22 cellular contexts compared by ENCODE assay signal in genomic region chr10:133216776-133217175, GRCh38. TPM values are rescaled to one million over a fixed set of nuclear protein-coding genes. Genes with fewer than 3 reads are reported as not detected.
A peak's percentile ranks its signal among the peaks of the same experiment; 100 is the strongest.
DNase-seq lines count a peak whose midpoint lies in the region; ATAC-seq, FAIRE-seq and TF ChIP-seq lines count a peak whose summit lies in the region.
"Had no signal": no experiment of that assay in that cellular context is flagged by ENCODE, and none has a peak within 500 bp of the region (broad histone marks: within the 10 kb centered on the region; RNA-seq: fewer than 3 reads in every experiment).

No MANE protein-coding gene starts in this region.

- ATAC-seq in heart left ventricle: no peak
- ATAC-seq in left cardiac atrium: no peak
- peak; percentile 37; the same call in 2 of the 3 replicates for ATAC-seq in K562
- ATAC-seq in left lung: peak; percentile 44
- ATAC-seq: HCT116 had no signal

- no peak overlapping the region for H3K4me3 ChIP-seq in heart left ventricle
- no peak overlapping the region for H3K4me3 ChIP-seq in K562
- H3K4me3 ChIP-seq in left lung: no peak overlapping the region

- TF ChIP-seq CTCF in heart left ventricle (IDR thresholded peaks at IDR 0.05) (no peak), K562 (IDR thresholded peaks at IDR 0.05 in 2 of 3, conservative IDR thresholded peaks at IDR 0.05 in 1 of 3; ENCODE audit: insufficient read depth in 2 of 3, low read depth in 1 of 3, low read length in 3 of 3) (no peak), left lung (IDR thresholded peaks at IDR 0.05) (no peak)

- no peak overlapping the region for H3K9ac ChIP-seq in K562 (ENCODE audit: insufficient read depth in 1 of 2, low read depth in 2 of 2, low read length in 2 of 2)

- H3K27me3 ChIP-seq in heart left ventricle (peaks cover 0 to 41% (median 19%) of the 10 kb centered on the region in 9 donors), K562 (ENCODE audit: control insufficient read depth in 2 of 2, insufficient read depth in 2 of 2, low read length in 2 of 2) (peaks cover 5 to 54% of the 10 kb centered on the region in 2 experiments), left lung (peaks cover 0 to 67% of the 10 kb centered on the region in 2 donors)

- TF ChIP-seq POLR2A in heart left ventricle (IDR thresholded peaks at IDR 0.05) (no peak), K562 (conservative IDR thresholded peaks at IDR 0.05) (no peak)

- in situ Hi-C loops in K562 (cut with MboI): no loop called here

- CTCF ChIA-PET in K562 (lab: Yijun Ruan, JAX; ENCODE audit: low intra/inter-chr PET ratio): no interaction called here

- no peaks in the 10 kb centered on the region for H3K9me1 ChIP-seq in K562 (ENCODE audit: control insufficient read depth, insufficient read depth, low read length)

- 80 to 84% (median 83%) methylated on average over 26 of the region's 26 CpGs for WGBS in heart left ventricle, 4 donors
- WGBS in K562 (ENCODE audit: insufficient coverage, low coverage, missing lambda C conversion rate): 25% methylated on average over 8 of the region's 26 CpGs

- no TSS peak for BruUV-seq in K562 (replicated peaks; lab: Mats Ljungman, UMichigan)

- TF ChIP-seq RAD21 in K562 (CRISPR knock-in tag; conservative IDR thresholded peaks at IDR 0.05 in 1 of 2, IDR thresholded peaks at IDR 0.05 in 1 of 2): no peak

- H2AFZ ChIP-seq in K562 (ENCODE audit: low read depth, low read length): peak overlapping the region; percentile 51; the same call in 1 of the 2 replicates

- H4K20me1 ChIP-seq in K562 (replicated peaks; ENCODE audit: control insufficient read depth, insufficient read depth, low read length): no peaks in the 10 kb centered on the region

- no peak overlapping the region for H3K4me2 ChIP-seq in K562 (ENCODE audit: insufficient read depth, low read length)

- TF ChIP-seq EP300 in K562 (IDR thresholded peaks at IDR 0.05; ENCODE audit: low read length): no peak

- POLR2A ChIA-PET in K562 (lab: Yijun Ruan, JAX): interaction anchor here (1.0 to 1.3 kb wide), 2 partner anchors 15 to 62 kb away, joined by 3 to 4 read pairs; no protein-coding TSS in a partner anchor

- peaks cover 0 to 4% (median 0%) of the 10 kb centered on the region in 12 donors for H3K9me3 ChIP-seq in heart left ventricle
- no peaks in the 10 kb centered on the region for H3K9me3 ChIP-seq in K562 (replicated peaks; ENCODE audit: control insufficient read depth, insufficient read depth, low read depth, low read length)
- no peaks in the 10 kb centered on the region for H3K9me3 ChIP-seq in left lung
- H3K9me3 ChIP-seq: Caco-2 had no signal

- H3K36me3 ChIP-seq in heart left ventricle: no peaks in the 10 kb centered on the region
- no peaks in the 10 kb centered on the region for H3K36me3 ChIP-seq in K562 (ENCODE audit: control insufficient read depth, insufficient read depth, low read length)
- no peaks in the 10 kb centered on the region for H3K36me3 ChIP-seq in left lung

- DNase-seq in heart left ventricle: peak in 3 of 5 donors; percentile 16 to 26 (median 17)
- no peak for DNase-seq in left cardiac atrium
- no peak for DNase-seq in K562 (ENCODE audit: extremely low read depth in 1 of 4, low spot score in 3 of 4)
- DNase-seq in left lung: peak in 1 of 2 donors; percentile 76
- no peak for DNase-seq in NCI-H187 (lab: John Stamatoyannopoulos, UW)
- DNase-seq in SIG-M5 treated with dmso at 0.1 percent for 504 hours (lab: John Stamatoyannopoulos, UW; ENCODE audit: unreplicated experiment): no peak
- DNase-seq: AML-193, Caco-2, GOT3, H7, HFFc6 had no signal

- intact Hi-C loops in heart left ventricle (cut with DNase I): no loop called here
- intact Hi-C loops in left cardiac atrium (cut with DNase I): no loop called here
- intact Hi-C loops in K562 (cut with micrococcal nuclease): no loop called here
- intact Hi-C loops in left lung (cut with DNase I): no loop called here

- no peak for FAIRE-seq in K562 (lab: Jason Lieb, UNC)
- FAIRE-seq: A204.1, D721Med, G401.6, GM12891, GM19239 had no signal

- no peaks in the 10 kb centered on the region for H3K79me2 ChIP-seq in K562 (ENCODE audit: control insufficient read depth, insufficient read depth, low read length)

- no peak overlapping the region for H3K27ac ChIP-seq in heart left ventricle
- no peak overlapping the region for H3K27ac ChIP-seq in K562 (ENCODE audit: extremely low read depth, low read depth, low read length)
- H3K27ac ChIP-seq in left lung: no peak overlapping the region
- H3K27ac ChIP-seq: C4-2B, HL-60 had no signal

- H3K4me1 ChIP-seq in heart left ventricle (no peaks in the 10 kb centered on the region), K562 (replicated peaks in 1 of 2; ENCODE audit: control insufficient read depth in 2 of 2, insufficient read depth in 2 of 2, low read length in 2 of 2) (peaks cover 0 to 55% of the 10 kb centered on the region in 2 experiments; a peak in 2 of 5 replicates), left lung (no peaks in the 10 kb centered on the region)
- H3K4me1 ChIP-seq: Caco-2 had no signal

RNA-seq across cellular contexts. Expression of gene UTF1, which starts 13.2 kb away (rescaled TPM):
- total RNA-seq in heart left ventricle (not detected), left cardiac atrium (not detected), K562 (2014; rRNA removed) (not detected in 2 replicates), K562 (2014; rRNA removed; fragmentation: Illumina TruSeq; extraction: Trizol) (not detected in 2 replicates), K562 (2015; rRNA removed; fragmentation: Illumina TruSeq; extraction: Trizol) (not detected in 2 replicates), K562 (2021) (0.16 and 0.35 TPM in 2 replicates), left lung (not detected)
- polyA plus RNA-seq in heart left ventricle (not detected), K562 (2011; rRNA removed) (not detected in 2 replicates), K562 (2014; fragmentation: Illumina TruSeq; extraction: Trizol) (not detected in 2 replicates), K562 (2014; fragmentation: Nextera tagmentation; extraction: Ambion mirVana) (not detected), K562 (2014; rRNA removed) (0.46 TPM in 1 of 2 replicates, not detected in the other)
- not detected in 2 replicates for total RNA-seq in K562 (2011; cell fraction: chromatin; rRNA removed; ENCODE audit: low replicate concordance)
- not detected in 2 replicates for total RNA-seq in K562 (2011; cell fraction: nucleolus; rRNA removed)
- not detected in 2 replicates for total RNA-seq in K562 (2011; cell fraction: nucleoplasm; rRNA removed)
- 0.12 TPM in 1 of 2 replicates, not detected in the other for polyA plus RNA-seq in K562 (2011; cell fraction: cytosol; rRNA removed)
- polyA plus RNA-seq in K562 (2011; cell fraction: nucleus; rRNA removed): 0.14 TPM in 1 of 2 replicates, not detected in the other
- 0.09 and 0.28 TPM in 2 replicates for polyA plus RNA-seq in K562 (2012)
- not detected in 2 replicates for polyA minus RNA-seq in K562 (2011; rRNA and poly(A)+ RNA removed)
- not detected in 2 replicates for polyA minus RNA-seq in K562 (2011; cell fraction: cytosol; rRNA and poly(A)+ RNA removed)
- polyA minus RNA-seq in K562 (2011; cell fraction: nucleus; rRNA and poly(A)+ RNA removed): not detected in 2 replicates
- total RNA-seq: Caco-2; CD4-positive, alpha-beta T cell; HFFc6; HT1080 had no signal
- polyA plus RNA-seq: BJ had no signal

RNA-seq across cellular contexts. Expression of gene VENTX, which starts 20.9 kb away (rescaled TPM):
- 1 to 10 TPM in 1 of 9 donors, under 1 TPM in 8; 0.29 to 2.3 (median 0.56) TPM for total RNA-seq in heart left ventricle
- polyA plus RNA-seq in heart left ventricle: under 1 TPM; 0.58 to 0.99 TPM
- 1 to 10 TPM; 1.3 TPM for total RNA-seq in left cardiac atrium
- total RNA-seq in K562 (2011; cell fraction: chromatin; rRNA removed; ENCODE audit: low replicate concordance): 1.8 and 3.5 TPM in 2 replicates
- total RNA-seq in K562 (2011; cell fraction: nucleolus; rRNA removed): 2.1 and 2.7 TPM in 2 replicates
- 1.6 and 1.7 TPM in 2 replicates for total RNA-seq in K562 (2011; cell fraction: nucleoplasm; rRNA removed)
- total RNA-seq in K562 (2014; rRNA removed): 0.45 and 0.49 TPM in 2 replicates
- 0.16 and 0.18 TPM in 2 replicates for total RNA-seq in K562 (2014; rRNA removed; fragmentation: Illumina TruSeq; extraction: Trizol)
- total RNA-seq in K562 (2015; rRNA removed; fragmentation: Illumina TruSeq; extraction: Trizol): 0.07 and 0.23 TPM in 2 replicates
- total RNA-seq in K562 (2021): 0.55 and 0.69 TPM in 2 replicates
- polyA plus RNA-seq in K562 (2011; rRNA removed): 0.03 and 0.21 TPM in 2 replicates
- polyA plus RNA-seq in K562 (2011; cell fraction: cytosol; rRNA removed): 0.07 and 0.60 TPM in 2 replicates
- 0.17 and 2.0 TPM in 2 replicates for polyA plus RNA-seq in K562 (2011; cell fraction: nucleus; rRNA removed)
- 0.48 and 1.4 TPM in 2 replicates for polyA plus RNA-seq in K562 (2012)
- polyA plus RNA-seq in K562 (2014; fragmentation: Illumina TruSeq; extraction: Trizol): 0.19 and 0.29 TPM in 2 replicates
- under 1 TPM in 1 of 2 experiments, not detected in 1; 0.07 TPM for polyA plus RNA-seq in K562 (2014; fragmentation: Nextera tagmentation; extraction: Ambion mirVana)
- polyA plus RNA-seq in K562 (2014; rRNA removed): 0.36 and 0.70 TPM in 2 replicates
- polyA minus RNA-seq in K562 (2011; rRNA and poly(A)+ RNA removed): not detected in 2 replicates
- not detected in 2 replicates for polyA minus RNA-seq in K562 (2011; cell fraction: cytosol; rRNA and poly(A)+ RNA removed)
- 0.11 and 0.27 TPM in 2 replicates for polyA minus RNA-seq in K562 (2011; cell fraction: nucleus; rRNA and poly(A)+ RNA removed)
- total RNA-seq in left lung: 1 to 10 TPM; 1.3 to 4.1 TPM
- total RNA-seq: Caco-2, HFFc6 had no signal
- polyA plus RNA-seq: BJ had no signal

RNA-seq across cellular contexts. Expression of gene KNDC1, which starts 56.8 kb away (rescaled TPM):
- 1 to 10 TPM in 1 of 9 donors, under 1 TPM in 6, not detected in 2; 0.05 to 2.9 (median 0.13) TPM for total RNA-seq in heart left ventricle
- polyA plus RNA-seq in heart left ventricle: under 1 TPM in 1 of 2 donors, not detected in 1; 0.04 TPM
- under 1 TPM; 0.34 to 0.50 TPM for total RNA-seq in left cardiac atrium
- 0.86 TPM in 1 of 2 replicates, not detected in the other for total RNA-seq in K562 (2011; cell fraction: chromatin; rRNA removed; ENCODE audit: low replicate concordance)
- 1.5 and 1.8 TPM in 2 replicates for total RNA-seq in K562 (2011; cell fraction: nucleolus; rRNA removed)
- total RNA-seq in K562 (2011; cell fraction: nucleoplasm; rRNA removed): 2.1 TPM in 1 of 2 replicates, not detected in the other
- total RNA-seq in K562 (2014; rRNA removed): under 0.01 TPM in 1 of 2 replicates, not detected in the other
- not detected in 2 replicates for total RNA-seq in K562 (2014; rRNA removed; fragmentation: Illumina TruSeq; extraction: Trizol)
- total RNA-seq in K562 (2015; rRNA removed; fragmentation: Illumina TruSeq; extraction: Trizol): not detected in 2 replicates
- 0.11 TPM in 1 of 2 replicates, not detected in the other for total RNA-seq in K562 (2021)
- 0.20 and 0.26 TPM in 2 replicates for polyA plus RNA-seq in K562 (2011; rRNA removed)
- 0.04 and 0.18 TPM in 2 replicates for polyA plus RNA-seq in K562 (2011; cell fraction: cytosol; rRNA removed)
- 0.52 and 2.3 TPM in 2 replicates for polyA plus RNA-seq in K562 (2011; cell fraction: nucleus; rRNA removed)
- polyA plus RNA-seq in K562 (2012): 0.07 and 1.1 TPM in 2 replicates
- not detected in 2 replicates for polyA plus RNA-seq in K562 (2014; fragmentation: Illumina TruSeq; extraction: Trizol)
- polyA plus RNA-seq in K562 (2014; fragmentation: Nextera tagmentation; extraction: Ambion mirVana): not detected
- 0.07 TPM in 1 of 2 replicates, not detected in the other for polyA plus RNA-seq in K562 (2014; rRNA removed)
- not detected in 2 replicates for polyA minus RNA-seq in K562 (2011; rRNA and poly(A)+ RNA removed)
- polyA minus RNA-seq in K562 (2011; cell fraction: cytosol; rRNA and poly(A)+ RNA removed): not detected in 2 replicates
- 0.11 and 0.27 TPM in 2 replicates for polyA minus RNA-seq in K562 (2011; cell fraction: nucleus; rRNA and poly(A)+ RNA removed)
- total RNA-seq in left lung: 10 to 100 TPM in 1 of 2 donors, 1 to 10 TPM in 1; 8.4 to 10.4 TPM
- total RNA-seq: CD4-positive, alpha-beta T cell; HT1080 had no signal

RNA-seq across cellular contexts. Expression of gene ADAM8, which starts 59.9 kb away (rescaled TPM):
- total RNA-seq in heart left ventricle (10 to 100 TPM in 1 of 9 donors, 1 to 10 TPM in 8; 1.2 to 10.3 (median 2.6) TPM), left cardiac atrium (1 to 10 TPM; 2.3 to 3.8 TPM), K562 (2014; rRNA removed) (2.9 and 3.3 TPM in 2 replicates), K562 (2014; rRNA removed; fragmentation: Illumina TruSeq; extraction: Trizol) (0.19 and 0.25 TPM in 2 replicates), K562 (2015; rRNA removed; fragmentation: Illumina TruSeq; extraction: Trizol) (1.0 TPM in 2 replicates), K562 (2021) (6.1 and 7.0 TPM in 2 replicates), left lung (10 to 100 TPM; 16.2 to 45.3 TPM)
- polyA plus RNA-seq in heart left ventricle (1 to 10 TPM in 1 of 2 donors, under 1 TPM in 1; 0.50 to 1.2 TPM), K562 (2011; rRNA removed) (1.5 and 5.8 TPM in 2 replicates), K562 (2014; fragmentation: Illumina TruSeq; extraction: Trizol) (1.1 and 3.4 TPM in 2 replicates), K562 (2014; fragmentation: Nextera tagmentation; extraction: Ambion mirVana) (under 1 TPM; 0.07 to 0.14 TPM), K562 (2014; rRNA removed) (5.0 and 7.2 TPM in 2 replicates)
- 8.0 and 37.9 TPM in 2 replicates for total RNA-seq in K562 (2011; cell fraction: chromatin; rRNA removed; ENCODE audit: low replicate concordance)
- total RNA-seq in K562 (2011; cell fraction: nucleolus; rRNA removed): 34.7 and 35.9 TPM in 2 replicates
- total RNA-seq in K562 (2011; cell fraction: nucleoplasm; rRNA removed): 11.8 and 15.8 TPM in 2 replicates
- 5.3 and 5.8 TPM in 2 replicates for polyA plus RNA-seq in K562 (2011; cell fraction: cytosol; rRNA removed)
- 42.9 and 49.0 TPM in 2 replicates for polyA plus RNA-seq in K562 (2011; cell fraction: nucleus; rRNA removed)
- polyA plus RNA-seq in K562 (2012): 4.0 and 16.8 TPM in 2 replicates
- 1.0 and 1.6 TPM in 2 replicates for polyA minus RNA-seq in K562 (2011; rRNA and poly(A)+ RNA removed)
- 3.1 and 5.6 TPM in 2 replicates for polyA minus RNA-seq in K562 (2011; cell fraction: cytosol; rRNA and poly(A)+ RNA removed)
- 14.7 and 18.5 TPM in 2 replicates for polyA minus RNA-seq in K562 (2011; cell fraction: nucleus; rRNA and poly(A)+ RNA removed)

Comparison
In these comparisons a context has a peak if more than half of its experiments do, and no peak if none do; other contexts are left out.
1. DNase-seq: peak in heart left ventricle (3 of 5); none in left cardiac atrium (single experiment), K562 (0 of 4), NCI-H187 (0 of 2) and SIG-M5 treated with dmso at 0.1 percent for 504 hours (single experiment).
2. ATAC-seq: peak in K562 (single experiment) and left lung (single experiment); none in heart left ventricle (0 of 4) and left cardiac atrium (0 of 2).